Comparison of ENCODE assay signal across 8 cellular contexts in genomic region chr6:159969204-159969912, GRCh38. TPM values are rescaled to one million over a fixed set of nuclear protein-coding genes. Genes with fewer than 3 reads are reported as not detected.
DNase-seq lines count a peak whose midpoint lies in the region; ATAC-seq and TF ChIP-seq lines count a peak whose summit lies in the region.

No MANE protein-coding gene starts in this region.

- H3K27me3 ChIP-seq in Peyer's patch, result no peaks in the 10 kb centered on the region

- TF ChIP-seq CTCF in Peyer's patch (IDR thresholded peaks at IDR 0.05), result no peak

- H3K27ac Mint-ChIP-seq in immature natural killer cell, result peak overlapping the region; percentile 94 to 98 (median 96)

- ATAC-seq in HG02885 (IDR thresholded peaks at IDR 0.05; ENCODE audit: poor library complexity, unreplicated experiment), result peak; percentile 34

- peak overlapping the region; percentile 87 to 96 (median 91) for H3K27ac ChIP-seq in Peyer's patch

- peaks cover 0 to 27% (median 7%) of the 10 kb centered on the region in 4 donors for H3K4me1 ChIP-seq in Peyer's patch

- H3K9me3 ChIP-seq in Peyer's patch, result no peaks in the 10 kb centered on the region

- no peaks in the 10 kb centered on the region for H3K36me3 ChIP-seq in Peyer's patch

- peak; percentile 36 for DNase-seq in SIG-M5 treated with dmso at 0.1 percent for 504 hours (lab: John Stamatoyannopoulos, UW; ENCODE audit: unreplicated experiment)
- DNase-seq in SIG-M5 (lab: John Stamatoyannopoulos, UW), result no peak
- peak in 2 of 3 donors; percentile 62 to 73 for DNase-seq in Peyer's patch
- peak; percentile 68 for DNase-seq in astrocyte of the hippocampus (ENCODE audit: low read depth, low spot score)
- peak in 2 of 3 donors; percentile 41 to 46 for DNase-seq in immature natural killer cell
- DNase-seq in stimulated activated CD4-positive, alpha-beta T cell treated with anti-CD3 and anti-CD28 coated beads, Interleukin-4, amount 100 ng/mL, for 1 hour, result peak; percentile 43
- DNase-seq in mesenteric fat pad (ENCODE audit: low spot score), result no peak

- H3K27me3 Mint-ChIP-seq in immature natural killer cell (ENCODE audit: low read depth in 3 of 3), result peaks cover 5 to 17% (median 8%) of the 10 kb centered on the region in 3 donors

- peak overlapping the region; percentile 96 to 99 (median 99) for H3K4me3 ChIP-seq in Peyer's patch

- TF ChIP-seq POLR2A in Peyer's patch (IDR thresholded peaks at IDR 0.05), result no peak

- H3K4me1 Mint-ChIP-seq in immature natural killer cell, result peaks cover 49 to 51% of the 10 kb centered on the region in 2 donors

- no peaks in the 10 kb centered on the region for H3K9me3 Mint-ChIP-seq in immature natural killer cell

- peaks cover 0 to 4% (median 0%) of the 10 kb centered on the region in 3 donors for H3K36me3 Mint-ChIP-seq in immature natural killer cell

- peak overlapping the region; percentile 92 to 98 (median 96) for H3K4me3 Mint-ChIP-seq in immature natural killer cell

RNA-seq across cellular contexts. Expression of gene IGF2R, which starts 0.5 kb away (rescaled TPM):
- total RNA-seq in Peyer's patch, result 10 to 100 TPM; 48.7 to 86.5 (median 82.3) TPM
- polyA plus RNA-seq in immature natural killer cell, result 10 to 100 TPM; 17.2 to 54.9 (median 21.4) TPM
- total RNA-seq in mesenteric fat pad, result 111 TPM

Comparison
In these comparisons a context has a peak if more than half of its experiments do, and no peak if none do; other contexts are left out.
1. DNase-seq: peak in SIG-M5 treated with dmso at 0.1 percent for 504 hours (single experiment), Peyer's patch (2 of 3), astrocyte of the hippocampus (single experiment), immature natural killer cell (2 of 3) and stimulated activated CD4-positive, alpha-beta T cell treated with anti-CD3 and anti-CD28 coated beads, Interleukin-4, amount 100 ng/mL, for 1 hour (single experiment); none in SIG-M5 (single experiment) and mesenteric fat pad (single experiment).